8 cellular contexts compared by ENCODE assay signal in the genomic region with DNA sequence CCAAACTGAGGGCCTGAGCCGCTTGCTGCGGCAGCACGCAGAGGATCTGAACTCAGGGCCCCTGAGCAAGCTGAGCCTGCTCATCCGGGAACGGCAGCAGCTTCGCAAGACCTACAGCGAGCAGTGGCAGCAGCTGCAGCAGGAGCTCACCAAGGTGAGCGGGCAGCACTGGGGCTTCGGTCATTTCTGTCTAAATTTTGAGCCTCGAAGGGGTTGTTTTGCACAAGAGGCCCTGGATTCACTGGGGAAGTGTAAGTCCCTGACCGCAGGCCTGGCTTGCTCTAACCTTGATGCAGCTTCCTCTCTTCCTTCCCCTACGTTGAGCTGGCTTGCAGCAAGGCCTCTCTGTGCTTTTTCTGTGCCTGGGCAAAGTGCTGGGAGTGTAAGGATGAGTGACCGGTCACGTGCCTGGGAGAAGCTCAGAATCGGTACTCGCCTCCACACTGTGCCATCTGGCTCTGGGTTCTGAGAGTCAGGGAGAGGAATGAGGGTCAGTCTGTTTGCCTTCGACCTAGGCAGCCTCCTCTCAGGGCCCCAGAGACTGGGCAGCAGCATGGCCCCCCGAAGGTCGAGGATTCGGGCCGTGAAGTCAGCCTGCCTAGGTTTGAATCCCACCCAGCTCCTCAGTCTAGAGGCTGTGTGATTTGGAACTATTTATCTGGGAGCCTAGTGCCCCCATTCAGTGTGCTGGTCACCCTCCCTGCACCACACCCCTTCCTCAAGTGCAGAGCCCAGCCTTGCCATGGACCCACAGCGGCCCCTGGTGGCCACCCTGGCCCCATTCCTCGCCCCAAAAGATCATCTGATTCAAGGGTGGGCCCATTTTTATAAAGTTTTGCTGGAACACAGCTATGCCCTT. TPM values are rescaled to one million over a fixed set of nuclear protein-coding genes. Genes with fewer than 3 reads are reported as not detected.
DNase-seq lines count a peak whose midpoint lies in the region; ATAC-seq and TF ChIP-seq lines count a peak whose summit lies in the region.

No MANE protein-coding gene starts in this region.

- peaks cover 5% of the 10 kb centered on the region for H3K36me3 Mint-ChIP-seq in Caco-2 (ENCODE audit: insufficient read depth, unreplicated experiment)

- DNase-seq in Caco-2 (peak; percentile 66 to 85), GM23248 (peak; percentile 68), NCI-H524 treated with DMSO at 0.1 percent for 48 hours (lab: John Stamatoyannopoulos, UW) (peak; percentile 37), dermis blood vessel endothelial cell (peak; percentile 85), lung microvascular endothelial cell (ENCODE audit: low read depth in 2 of 2) (peak; percentile 76 to 82)
- DNase-seq in activated CD4-positive, alpha-beta T cell treated with anti-CD3 and anti-CD28 coated beads, Interleukin-2, amount 50 U/mL, for 48 hours, result peak; percentile 88
- DNase-seq in stimulated activated CD8-positive, alpha-beta memory T cell treated with anti-CD3 and anti-CD28 coated beads, Interleukin-12 subunit alpha, Interleukin-12 subunit beta, amount 100 ng/mL, for 4 hours (ENCODE audit: low read depth), result peak; percentile 62

- no peaks in the 10 kb centered on the region for H3K9me2 ChIP-seq in GM23248 (ENCODE audit: insufficient read depth)

- no peak for ATAC-seq in GM18520 (IDR thresholded peaks at IDR 0.05; ENCODE audit: unreplicated experiment)

- H3K9me3 Mint-ChIP-seq in Caco-2 (ENCODE audit: unreplicated experiment), result no peaks in the 10 kb centered on the region

- H3K4me2 ChIP-seq in GM23248 (ENCODE audit: unreplicated experiment), result no peak overlapping the region

- 42 to 45% methylated on average over 23 of the region's 23 CpGs for WGBS in GM23248 (ENCODE audit: low coverage in 1 of 2, low lambda C conversion rate in 2 of 2, missing lambda C conversion rate in 2 of 2), 2 experiments

- in situ Hi-C loops in GM23248 (cut with MboI), result loop anchor here (10.0 to 25.0 kb wide), 2 partner anchors 231 to 573 kb away; no protein-coding TSS in a partner anchor

- no peaks in the 10 kb centered on the region for H3K27me3 ChIP-seq in Caco-2 (replicated peaks; ENCODE audit: control insufficient read depth, insufficient read depth, low read length)
- no peaks in the 10 kb centered on the region for H3K27me3 ChIP-seq in GM23248 (replicated peaks; ENCODE audit: insufficient read depth)

- H3K4me3 Mint-ChIP-seq in Caco-2 (ENCODE audit: unreplicated experiment), result no peak overlapping the region

- H3K4me3 ChIP-seq in Caco-2 (ENCODE audit: low read depth, low read length) (no peak overlapping the region), GM23248 (no peak overlapping the region)

- H3K9me3 ChIP-seq in Caco-2 (no peaks in the 10 kb centered on the region), GM23248 (ENCODE audit: low read depth) (no peaks in the 10 kb centered on the region)

- no peaks in the 10 kb centered on the region for H3K4me1 Mint-ChIP-seq in Caco-2 (ENCODE audit: low read depth, unreplicated experiment)

- POLR2A ChIA-PET in Caco-2 (lab: Charles Lee), result interaction anchor here (0.6 kb wide), 1 partner anchor 50 kb away, joined by 5 read pairs; no protein-coding TSS in a partner anchor

- no TSS peak for BruUV-seq in Caco-2 (replicated peaks; lab: Mats Ljungman, UMichigan)

- no peaks in the 10 kb centered on the region for H3K27me3 Mint-ChIP-seq in Caco-2 (ENCODE audit: insufficient read depth, unreplicated experiment)

- peaks cover 6% of the 10 kb centered on the region; the same call in 1 of the 2 replicates for H3F3A ChIP-seq in GM23248 (ENCODE audit: insufficient read depth)

- no peak overlapping the region for H3K27ac ChIP-seq in GM23248

- no peaks in the 10 kb centered on the region; the same call in 1 of the 2 replicates for H3K4me1 ChIP-seq in Caco-2
- H3K4me1 ChIP-seq in GM23248 (ENCODE audit: insufficient read depth), result peaks cover 4% of the 10 kb centered on the region; the same call in 1 of the 2 replicates

- TF ChIP-seq CTCF in Caco-2 (IDR thresholded peaks at IDR 0.05; ENCODE audit: insufficient read depth in 1 of 2, low read depth in 1 of 2, low read length in 1 of 2, severe bottlenecking in 1 of 2, unreplicated experiment in 1 of 2), result peak; percentile 94 to 97

- no peak overlapping the region for H3K27ac Mint-ChIP-seq in Caco-2 (ENCODE audit: unreplicated experiment)

- no peaks in the 10 kb centered on the region for H3K79me2 ChIP-seq in GM23248 (ENCODE audit: insufficient read depth)

- no peaks in the 10 kb centered on the region for H3K36me3 ChIP-seq in Caco-2 (ENCODE audit: control insufficient read depth, insufficient read depth, low read length)
- H3K36me3 ChIP-seq in GM23248 (ENCODE audit: low read depth), result no peaks in the 10 kb centered on the region

- intact Hi-C loops in Caco-2 (cut with micrococcal nuclease; ENCODE audit: unreplicated experiment), result loop anchor here (1.0 to 5.0 kb wide), 3 partner anchors 168 to 593 kb away; a partner anchor contains a TSS

- peak overlapping the region; percentile 91 for H2AFZ ChIP-seq in GM23248

- H4K20me1 ChIP-seq in GM23248 (ENCODE audit: insufficient read depth), result no peaks in the 10 kb centered on the region

- H3K9ac ChIP-seq in GM23248, result no peak overlapping the region; the same call in 1 of the 2 replicates

- CTCF ChIA-PET in Caco-2 (lab: Charles Lee), result interaction anchor here (0.7 to 2.4 kb wide), 9 partner anchors 17 to 327 kb away, joined by 3 to 22 read pairs (median 3); a partner anchor contains a TSS

RNA-seq across cellular contexts. Expression of a gene that starts 1.4 kb away (rescaled TPM):
- 1.7 and 1.8 TPM in 2 replicates for total RNA-seq in Caco-2 (2022)
- total RNA-seq in GM23248 (2014; rRNA removed; shearing (Covaris generic)), result 3.5 and 7.5 TPM in 2 replicates
- 3.5 and 3.6 TPM in 2 replicates for polyA plus RNA-seq in GM23248 (2016; fragmentation: Nextera tagmentation; extraction: Ambion mirVana)
- total RNA-seq in dermis blood vessel endothelial cell, result 110 and 134 TPM in 2 replicates
- 45.5 and 49.0 TPM in 2 replicates for total RNA-seq in lung microvascular endothelial cell

RNA-seq across cellular contexts. Expression of a gene that starts 17.3 kb away (rescaled TPM):
- 41.5 and 43.0 TPM in 2 replicates for total RNA-seq in Caco-2 (2022)
- 48.1 and 50.8 TPM in 2 replicates for total RNA-seq in GM23248 (2014; rRNA removed; shearing (Covaris generic))
- polyA plus RNA-seq in GM23248 (2016; fragmentation: Nextera tagmentation; extraction: Ambion mirVana), result 13.0 and 13.9 TPM in 2 replicates
- total RNA-seq in dermis blood vessel endothelial cell, result 67.2 and 136 TPM in 2 replicates
- 47.9 and 56.0 TPM in 2 replicates for total RNA-seq in lung microvascular endothelial cell

RNA-seq across cellular contexts. Expression of a gene that starts 17.4 kb away (rescaled TPM):
- 64.9 and 69.8 TPM in 2 replicates for total RNA-seq in Caco-2 (2022)
- total RNA-seq in GM23248 (2014; rRNA removed; shearing (Covaris generic)), result 5.9 and 7.7 TPM in 2 replicates
- polyA plus RNA-seq in GM23248 (2016; fragmentation: Nextera tagmentation; extraction: Ambion mirVana), result 4.3 and 5.1 TPM in 2 replicates
- total RNA-seq in dermis blood vessel endothelial cell, result 23.1 and 38.7 TPM in 2 replicates
- 16.8 and 28.8 TPM in 2 replicates for total RNA-seq in lung microvascular endothelial cell

RNA-seq across cellular contexts. Expression of a gene that starts 46.7 kb away (rescaled TPM):
- total RNA-seq in Caco-2 (2022) (20.0 and 21.6 TPM in 2 replicates), dermis blood vessel endothelial cell (16.3 and 16.7 TPM in 2 replicates), lung microvascular endothelial cell (8.1 and 9.2 TPM in 2 replicates)
- total RNA-seq in GM23248 (2014; rRNA removed; shearing (Covaris generic)), result 9.7 and 17.3 TPM in 2 replicates
- 11.1 and 13.5 TPM in 2 replicates for polyA plus RNA-seq in GM23248 (2016; fragmentation: Nextera tagmentation; extraction: Ambion mirVana)

RNA-seq across cellular contexts. Expression of a gene that starts 49.4 kb away (rescaled TPM):
- total RNA-seq in Caco-2 (2022), result 62.6 and 63.8 TPM in 2 replicates
- total RNA-seq in GM23248 (2014; rRNA removed; shearing (Covaris generic)), result 58.8 and 75.8 TPM in 2 replicates
- 58.6 and 59.7 TPM in 2 replicates for polyA plus RNA-seq in GM23248 (2016; fragmentation: Nextera tagmentation; extraction: Ambion mirVana)
- 128 and 141 TPM in 2 replicates for total RNA-seq in dermis blood vessel endothelial cell
- 80.9 and 93.1 TPM in 2 replicates for total RNA-seq in lung microvascular endothelial cell

Comparison
In these comparisons a context has a peak if more than half of its experiments do, and no peak if none do; other contexts are left out.
1. DNase-seq: peak in every context shown above with its lines; median percentile 88 in activated CD4-positive, alpha-beta T cell treated with anti-CD3 and anti-CD28 coated beads, Interleukin-2, amount 50 U/mL, for 48 hours; 85 in dermis blood vessel endothelial cell; 79 in lung microvascular endothelial cell; 76 in Caco-2; 68 in GM23248; 62 in stimulated activated CD8-positive, alpha-beta memory T cell treated with anti-CD3 and anti-CD28 coated beads, Interleukin-12 subunit alpha, Interleukin-12 subunit beta, amount 100 ng/mL, for 4 hours; 37 in NCI-H524 treated with DMSO at 0.1 percent for 48 hours.